Comparison of ENCODE assay signal across 26 cellular contexts in the genomic region with DNA sequence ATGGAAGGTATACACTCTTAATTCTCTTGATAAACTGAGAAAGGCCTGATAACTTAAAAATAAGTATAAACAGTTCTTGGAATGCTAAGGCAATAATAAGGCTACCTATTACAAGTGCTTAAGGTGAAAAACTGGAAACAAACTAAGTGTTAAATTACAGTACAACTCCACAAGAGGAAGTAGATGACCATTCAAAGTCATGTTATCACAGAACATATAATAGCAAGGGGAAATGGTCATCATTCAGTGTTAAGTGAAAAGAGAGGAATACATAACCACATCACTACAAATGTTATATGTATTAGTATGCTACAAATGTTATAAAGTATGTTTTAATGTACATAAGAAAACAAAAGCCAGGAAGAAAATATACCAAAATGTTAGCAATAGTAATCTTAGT.
DNase-seq lines count a peak whose midpoint lies in the region; ATAC-seq and TF ChIP-seq lines count a peak whose summit lies in the region.
"Had no signal": no experiment of that assay in that cellular context is flagged by ENCODE, and none has a peak within 500 bp of the region (broad histone marks: within the 10 kb centered on the region; RNA-seq: fewer than 3 reads in every experiment).

No MANE protein-coding gene starts in this region.

- no peak overlapping the region for H3K4me3 Mint-ChIP-seq in Calu3 (ENCODE audit: low read depth, unreplicated experiment)
- H3K4me3 Mint-ChIP-seq: activated CD4-positive, alpha-beta memory T cell treated with anti-CD3 and anti-CD28 coated beads, Interleukin-2, amount 10 ng/mL, durations not matched to agents 7 days and 5 days; activated naive CD8-positive, alpha-beta T cell; CD14-positive monocyte had no signal

- TF ChIP-seq CTCF in Calu3 (IDR thresholded peaks at IDR 0.05; ENCODE audit: unreplicated experiment) (no peak), lower lobe of right lung (IDR thresholded peaks at IDR 0.05) (no peak)

- peaks cover 5% of the 10 kb centered on the region for H3K4me1 ChIP-seq in lower lobe of right lung

- intact Hi-C loops in Calu3 (cut with micrococcal nuclease; ENCODE audit: unreplicated experiment), result no loop called here
- intact Hi-C loops in lower lobe of right lung (cut with DNase I), result no loop called here

- peak overlapping the region; percentile 7 for H3K27ac Mint-ChIP-seq in Calu3 (ENCODE audit: unreplicated experiment)
- H3K27ac Mint-ChIP-seq: activated CD4-positive, alpha-beta memory T cell treated with anti-CD3 and anti-CD28 coated beads, Interleukin-2, amount 10 ng/mL, durations not matched to agents 7 days and 5 days; activated naive CD8-positive, alpha-beta T cell; activated T-helper 2 cell treated with anti-CD3 and anti-CD28 coated beads, Interferon-gamma antibody, Interleukin-2, Interleukin-4, amounts not matched to agents 10 μg/mL and 5 μg/mL and 100 μg/mL, durations not matched to agents 14 hours and 24 hours and 36 hours had no signal

- H3K36me3 ChIP-seq in lower lobe of right lung, result no peaks in the 10 kb centered on the region
- H3K36me3 ChIP-seq: gastroesophageal sphincter, HAP-1, transverse colon had no signal

- peaks cover 43% of the 10 kb centered on the region for H3K4me1 Mint-ChIP-seq in Calu3 (ENCODE audit: low read depth, unreplicated experiment)

- H3K27me3 ChIP-seq in lower lobe of right lung (ENCODE audit: low read depth), result no peaks in the 10 kb centered on the region
- H3K27me3 ChIP-seq: gastroesophageal sphincter, transverse colon had no signal

- DNase-seq in Calu3 (no peak), SKM-1 treated with dmso at 0.1 percent for 144 hours (lab: John Stamatoyannopoulos, UW; ENCODE audit: unreplicated experiment) (peak; percentile 35), lower lobe of right lung (no peak), RPMI8226 (no peak)
- DNase-seq: activated CD4-positive, alpha-beta memory T cell treated with anti-CD3 and anti-CD28 coated beads, Interleukin-2, amount 10 ng/mL, durations not matched to agents 7 days and 5 days; activated CD4-positive, alpha-beta T cell treated with anti-CD3 and anti-CD28 coated beads for 1 hour; activated CD8-positive, alpha-beta memory T cell treated with anti-CD3 and anti-CD28 coated beads, Interleukin-2, amount 50 U/mL, for 48 hours; cortex of kidney; NCI-H1092; NCI-H1930; NCI-H526; right cardiac atrium; SHP77 treated with DMSO at 0.1 percent for 48 hours; stimulated activated CD4-positive, alpha-beta T cell treated with anti-CD3 and anti-CD28 coated beads, Interleukin-2, amount 100 ng/mL, for 48 hours; T-helper 1 cell; transverse colon had no signal

- no peak overlapping the region for H3K4me3 ChIP-seq in lower lobe of right lung
- H3K4me3 ChIP-seq: gastroesophageal sphincter, HAP-1, hepatocyte, transverse colon had no signal

- no TSS peak for BruUV-seq in Calu3 (replicated peaks; lab: Mats Ljungman, UMichigan)

- CTCF ChIA-PET in Calu3 (lab: Charles Lee), result no interaction called here

- no peaks in the 10 kb centered on the region for H3K27me3 Mint-ChIP-seq in Calu3 (ENCODE audit: unreplicated experiment)
- H3K27me3 Mint-ChIP-seq: activated naive CD8-positive, alpha-beta T cell had no signal

- H3K9me3 ChIP-seq in lower lobe of right lung, result no peaks in the 10 kb centered on the region
- H3K9me3 ChIP-seq: gastroesophageal sphincter, transverse colon had no signal

- peak; percentile 34 for ATAC-seq in GM21381 (IDR thresholded peaks at IDR 0.05; ENCODE audit: unreplicated experiment)
- peak; percentile 54 to 69 for ATAC-seq in lower lobe of right lung
- ATAC-seq in GM18519 (IDR thresholded peaks at IDR 0.05; ENCODE audit: low FRiP score, unreplicated experiment), result no peak
- ATAC-seq in SK-N-SH treated with all-trans-retinoic acid at 6 μM for 48 hours, result no peak
- ATAC-seq: gastroesophageal sphincter, Panc1 had no signal

- peaks cover 2% of the 10 kb centered on the region for H3K9me3 Mint-ChIP-seq in Calu3 (ENCODE audit: low read depth, unreplicated experiment)
- H3K9me3 Mint-ChIP-seq: activated CD4-positive, alpha-beta memory T cell treated with anti-CD3 and anti-CD28 coated beads, Interleukin-2, amount 10 ng/mL, durations not matched to agents 7 days and 5 days; activated T-helper 2 cell treated with anti-CD3 and anti-CD28 coated beads, Interferon-gamma antibody, Interleukin-2, Interleukin-4, amounts not matched to agents 10 μg/mL and 5 μg/mL and 100 μg/mL, durations not matched to agents 14 hours and 24 hours and 36 hours had no signal

- no peak overlapping the region for H3K27ac ChIP-seq in lower lobe of right lung
- H3K27ac ChIP-seq: gastroesophageal sphincter, hepatocyte, transverse colon had no signal

- no peaks in the 10 kb centered on the region for H3K36me3 Mint-ChIP-seq in Calu3 (ENCODE audit: insufficient read depth, unreplicated experiment)
- H3K36me3 Mint-ChIP-seq: activated naive CD8-positive, alpha-beta T cell; CD14-positive monocyte had no signal

TF ChIP-seq in SK-N-SH treated with all-trans-retinoic acid at 6 μM for 48 hours, 23 proteins besides CTCF, POLR2A, EP300 and RAD21:
- no peak for TF ChIP-seq CSDC2 (CRISPR knock-in tag; IDR thresholded peaks at IDR 0.05)
- TF ChIP-seq BACH2 (CRISPR knock-in tag; IDR thresholded peaks at IDR 0.05; ENCODE audit: borderline replicate concordance), result no peak
- TF ChIP-seq TCF4 (CRISPR knock-in tag; IDR thresholded peaks at IDR 0.05; ENCODE audit: borderline replicate concordance), result no peak
- TF ChIP-seq GLIS3 (CRISPR knock-in tag; IDR thresholded peaks at IDR 0.05), result no peak
- no peak for TF ChIP-seq PPARA (CRISPR knock-in tag; IDR thresholded peaks at IDR 0.05; ENCODE audit: borderline replicate concordance)
- TF ChIP-seq ARNTL (CRISPR knock-in tag; IDR thresholded peaks at IDR 0.05; ENCODE audit: borderline replicate concordance, low read depth), result no peak

Comparison
In these comparisons a context has a peak if more than half of its experiments do, and no peak if none do; other contexts are left out.
1. ATAC-seq: peak in GM21381 (single experiment) and lower lobe of right lung (2 of 2); none in GM18519 (single experiment) and SK-N-SH treated with all-trans-retinoic acid at 6 μM for 48 hours (single experiment).